Comparison of ENCODE assay signal across 10 cellular contexts in the genomic region with DNA sequence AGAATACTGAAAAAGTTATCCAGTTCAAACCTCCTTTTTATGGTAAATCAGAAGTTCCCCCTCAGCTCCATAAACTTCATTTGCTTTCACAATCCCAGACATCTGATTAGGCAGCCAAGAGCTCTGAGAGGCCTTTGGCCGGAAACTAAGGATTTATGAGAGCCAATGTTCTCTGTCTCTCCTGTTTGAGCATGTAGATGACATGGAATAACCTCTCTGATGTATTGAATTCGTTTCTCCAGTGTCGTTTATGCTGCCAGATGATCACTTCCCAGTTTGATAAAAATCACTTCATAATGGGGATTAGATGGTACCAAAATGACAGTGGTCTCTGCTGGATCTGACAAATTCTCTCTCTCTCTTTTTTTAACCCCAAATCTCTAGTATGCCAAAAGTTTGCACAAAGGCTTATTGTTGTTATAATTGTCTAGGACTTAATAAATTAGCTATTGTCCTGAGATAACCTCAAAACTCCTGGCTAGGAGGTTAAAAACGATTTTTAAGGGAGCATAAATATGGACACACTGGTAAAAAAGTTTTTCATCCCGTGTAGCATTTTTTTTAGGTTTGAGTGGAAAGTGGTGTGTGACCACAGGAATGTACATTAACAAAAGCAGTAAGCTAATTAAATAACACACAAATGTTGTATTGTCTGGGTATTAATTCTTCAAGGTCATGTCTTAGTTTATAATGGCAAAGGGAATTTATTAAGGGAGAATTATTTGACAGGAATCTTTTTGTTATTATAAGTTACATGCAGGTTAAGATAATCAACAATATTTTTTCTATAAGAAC.
DNase-seq lines count a peak whose midpoint lies in the region; ATAC-seq and TF ChIP-seq lines count a peak whose summit lies in the region.
"Had no signal": no experiment of that assay in that cellular context is flagged by ENCODE, and none has a peak within 500 bp of the region (broad histone marks: within the 10 kb centered on the region; RNA-seq: fewer than 3 reads in every experiment).

No MANE protein-coding gene starts in this region.

- 24% methylated on average over 5 of the region's 5 CpGs for WGBS in right cardiac atrium

- H3K4me3 ChIP-seq in HCT116 (replicated peaks in 1 of 2; ENCODE audit: low read depth in 1 of 2, low read length in 2 of 2) (no peak overlapping the region), right cardiac atrium (ENCODE audit: low read length) (no peak overlapping the region), skeletal muscle satellite cell (ENCODE audit: low read length) (no peak overlapping the region)

- RAD21 ChIA-PET in HCT116 (lab: Charles Lee; ENCODE audit: low non-redundant PET in 1 of 2, low total read pairs in 2 of 2, uncharacterized antibody in 2 of 2, unreplicated experiment in 2 of 2): no interaction called here

- peak; percentile 19; the same call in 1 of the 2 replicates for ATAC-seq in HCT116
- peak; percentile 71 to 75 for ATAC-seq in right cardiac atrium
- no peak for ATAC-seq in HG03439 (IDR thresholded peaks at IDR 0.05; ENCODE audit: unreplicated experiment)
- ATAC-seq in GM19395 (IDR thresholded peaks at IDR 0.05; ENCODE audit: unreplicated experiment): no peak

- CTCF ChIA-PET in HCT116 (lab: Charles Lee) (no interaction called here), MCF 10A (lab: Yijun Ruan, JAX) (interaction anchor here (0.6 to 2.6 kb wide), 7 partner anchors 9 to 133 kb away, joined by 3 to 6 read pairs (median 3); no protein-coding TSS in a partner anchor)

- H3K27ac Mint-ChIP-seq in MCF 10A (ENCODE audit: low read depth, unreplicated experiment) (peak overlapping the region; percentile 91), type B pancreatic cell (no peak overlapping the region)
- H3K27ac Mint-ChIP-seq: activated naive CD8-positive, alpha-beta T cell had no signal

- peak overlapping the region; percentile 91 for H2AFZ ChIP-seq in HCT116 (ENCODE audit: low read depth, low read length, poor library complexity, severe bottlenecking)

- no peak for DNase-seq in HCT116 (ENCODE audit: low read depth, low spot score)
- DNase-seq in MCF 10A (ENCODE audit: unreplicated experiment): peak; percentile 83
- DNase-seq in right cardiac atrium: no peak
- no peak for DNase-seq in type B pancreatic cell (ENCODE audit: extremely low spot score, unreplicated experiment)
- no peak for DNase-seq in NCI-H2196 (lab: John Stamatoyannopoulos, UW; ENCODE audit: unreplicated experiment)
- DNase-seq: retina had no signal

- H3K27me3 ChIP-seq in HCT116 (ENCODE audit: insufficient read depth, low read length) (no peaks in the 10 kb centered on the region), right cardiac atrium (ENCODE audit: control insufficient read depth, insufficient read depth) (no peaks in the 10 kb centered on the region), skeletal muscle satellite cell (ENCODE audit: control insufficient read depth, insufficient read depth, low read length) (no peaks in the 10 kb centered on the region)

- no peaks in the 10 kb centered on the region for H4K20me1 ChIP-seq in HCT116 (ENCODE audit: insufficient read depth)

- H3K9me3 Mint-ChIP-seq in MCF 10A (ENCODE audit: unreplicated experiment) (peaks cover 11% of the 10 kb centered on the region), type B pancreatic cell (no peaks in the 10 kb centered on the region)

- no peak overlapping the region for H3K9ac ChIP-seq in HCT116 (ENCODE audit: low read length)
- H3K9ac ChIP-seq in skeletal muscle satellite cell (ENCODE audit: low read depth, low read length): peak overlapping the region; percentile 74

- no peak for TF ChIP-seq POLR2A in HCT116 (IDR thresholded peaks at IDR 0.05; ENCODE audit: borderline replicate concordance, extremely low read depth, insufficient read depth, insufficient read length)

- H3K27ac ChIP-seq in HCT116 (ENCODE audit: low read depth, low read length) (no peak overlapping the region), right cardiac atrium (ENCODE audit: low read length) (no peak overlapping the region)

- H3K36me3 ChIP-seq in HCT116 (ENCODE audit: control insufficient read depth in 1 of 2, insufficient read depth in 2 of 2, low read length in 2 of 2) (no peaks in the 10 kb centered on the region), skeletal muscle satellite cell (ENCODE audit: insufficient read depth, low read length) (no peaks in the 10 kb centered on the region)

- H3K79me2 ChIP-seq in HCT116 (ENCODE audit: insufficient read depth, low read length): no peaks in the 10 kb centered on the region

- H3K36me3 Mint-ChIP-seq in MCF 10A (ENCODE audit: insufficient read depth, unreplicated experiment) (peaks cover 7% of the 10 kb centered on the region), type B pancreatic cell (no peaks in the 10 kb centered on the region)

- POLR2A ChIA-PET in HCT116 (lab: Charles Lee) (interaction anchor here (1.0 kb wide), 1 partner anchor 9 kb away, joined by 7 read pairs; no protein-coding TSS in a partner anchor), MCF 10A (lab: Yijun Ruan, JAX) (interaction anchor here (0.5 to 2.9 kb wide), 20 partner anchors 9 to 768 kb away, joined by 3 to 40 read pairs (median 4); a partner anchor contains a TSS)

- no peaks in the 10 kb centered on the region for H3K9me2 ChIP-seq in HCT116 (ENCODE audit: insufficient read depth)

- TF ChIP-seq CTCF in HCT116 (IDR thresholded peaks at IDR 0.05 in 2 of 3, conservative IDR thresholded peaks at IDR 0.05 in 1 of 3; ENCODE audit: borderline replicate concordance in 1 of 3, insufficient read depth in 1 of 3, low read depth in 2 of 3, low read length in 2 of 3) (no peak), MCF 10A (IDR thresholded peaks at IDR 0.05; ENCODE audit: unreplicated experiment) (no peak), type B pancreatic cell (conservative IDR thresholded peaks at IDR 0.05) (no peak)

- H3K4me1 Mint-ChIP-seq in MCF 10A (ENCODE audit: insufficient read depth, unreplicated experiment): peaks cover 28% of the 10 kb centered on the region
- peaks cover 15% of the 10 kb centered on the region for H3K4me1 Mint-ChIP-seq in type B pancreatic cell (ENCODE audit: unreplicated experiment)

- H3K4me2 ChIP-seq in HCT116 (ENCODE audit: low read length) (peak overlapping the region; percentile 45; the same call in 1 of the 2 replicates), skeletal muscle satellite cell (ENCODE audit: low read length) (peak overlapping the region; percentile 10)

- intact Hi-C loops in HCT116 (cut with micrococcal nuclease) (loop anchor here (1.0 kb wide), 1 partner anchor 15 kb away; no protein-coding TSS in a partner anchor), MCF 10A (cut with micrococcal nuclease) (loop anchor here (1.0 to 2.0 kb wide), 2 partner anchors 66 to 173 kb away; no protein-coding TSS in a partner anchor), right cardiac atrium (cut with DNase I) (no loop called here)

- no TSS peak for BruUV-seq in HCT116 (replicated peaks; lab: Mats Ljungman, UMichigan)
- BruUV-seq in MCF 10A (replicated peaks; lab: Mats Ljungman, UMichigan): TSS peak; percentile 96

- H3K4me3 Mint-ChIP-seq in MCF 10A (ENCODE audit: unreplicated experiment) (peak overlapping the region; percentile 41), type B pancreatic cell (no peak overlapping the region)
- H3K4me3 Mint-ChIP-seq: activated naive CD8-positive, alpha-beta T cell had no signal

- TF ChIP-seq RAD21 in HCT116 (IDR thresholded peaks at IDR 0.05; ENCODE audit: low read depth): no peak

- H3K9me3 ChIP-seq in HCT116 (ENCODE audit: control insufficient read depth in 1 of 2, insufficient read depth in 1 of 2, low read depth in 1 of 2, low read length in 2 of 2): no peaks in the 10 kb centered on the region
- no peaks in the 10 kb centered on the region for H3K9me3 ChIP-seq in right cardiac atrium (ENCODE audit: control insufficient read depth, low read length)
- H3K9me3 ChIP-seq in skeletal muscle satellite cell (replicated peaks; ENCODE audit: low read length): no peaks in the 10 kb centered on the region

- H3K27me3 Mint-ChIP-seq in MCF 10A (ENCODE audit: insufficient read depth, unreplicated experiment): no peaks in the 10 kb centered on the region
- H3K27me3 Mint-ChIP-seq in type B pancreatic cell: no peaks in the 10 kb centered on the region
- H3K27me3 Mint-ChIP-seq: activated naive CD8-positive, alpha-beta T cell had no signal

- H3K4me1 ChIP-seq in HCT116 (ENCODE audit: control insufficient read depth in 1 of 2, insufficient read depth in 2 of 2, low read length in 2 of 2): peaks cover 8 to 20% of the 10 kb centered on the region in 2 experiments
- no peaks in the 10 kb centered on the region for H3K4me1 ChIP-seq in right cardiac atrium (ENCODE audit: control insufficient read depth, insufficient read depth, low read length)
- peaks cover 31% of the 10 kb centered on the region for H3K4me1 ChIP-seq in skeletal muscle satellite cell (ENCODE audit: control insufficient read depth, insufficient read depth, low read length)

TF ChIP-seq in HCT116, 20 proteins besides CTCF, POLR2A, EP300 and RAD21:
- TF ChIP-seq EGR1 (IDR thresholded peaks at IDR 0.05; ENCODE audit: low read depth) (no peak), SP1 (IDR thresholded peaks at IDR 0.05; ENCODE audit: low read depth) (no peak), TCF7L2 (IDR thresholded peaks at IDR 0.05; ENCODE audit: borderline replicate concordance, extremely low read depth, insufficient read depth, insufficient read length) (no peak), ELF1 (IDR thresholded peaks at IDR 0.05; ENCODE audit: borderline replicate concordance, low read depth) (no peak), ZFX (IDR thresholded peaks at IDR 0.05) (no peak), SRF (IDR thresholded peaks at IDR 0.05; ENCODE audit: low read depth) (no peak), SIN3A (IDR thresholded peaks at IDR 0.05; ENCODE audit: low read depth) (no peak), JUND (IDR thresholded peaks at IDR 0.05) (no peak), CEBPB (IDR thresholded peaks at IDR 0.05; ENCODE audit: low read depth) (no peak), FOSL1 (IDR thresholded peaks at IDR 0.05; ENCODE audit: low read depth) (no peak), EZH2phosphoT487 (IDR thresholded peaks at IDR 0.05; ENCODE audit: borderline replicate concordance) (no peak), YY1 (IDR thresholded peaks at IDR 0.05; ENCODE audit: extremely low read depth, insufficient replicate concordance, low read depth, low read length) (no peak), POLR2AphosphoS5 (IDR thresholded peaks at IDR 0.05; ENCODE audit: low read depth, low read length) (no peak), ZNF274 (IDR thresholded peaks at IDR 0.05; ENCODE audit: low read depth, low read length) (no peak)
- TF ChIP-seq, protein P1, sequence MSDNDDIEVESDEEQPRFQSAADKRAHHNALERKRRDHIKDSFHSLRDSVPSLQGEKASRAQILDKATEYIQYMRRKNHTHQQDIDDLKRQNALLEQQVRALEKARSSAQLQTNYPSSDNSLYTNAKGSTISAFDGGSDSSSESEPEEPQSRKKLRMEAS (IDR thresholded peaks at IDR 0.05): no peak

Comparison
In these comparisons a context has a peak if more than half of its experiments do, and no peak if none do; other contexts are left out.
1. ATAC-seq: peak in HCT116 (single experiment) and right cardiac atrium (2 of 2); none in HG03439 (single experiment) and GM19395 (single experiment).
2. intact Hi-C loops: an anchor here in HCT116 (1.0 kb wide) and MCF 10A (1.0 to 2.0 kb wide); none called in right cardiac atrium.